ENCODE assay signal across 8 cellular contexts in the genomic region with DNA sequence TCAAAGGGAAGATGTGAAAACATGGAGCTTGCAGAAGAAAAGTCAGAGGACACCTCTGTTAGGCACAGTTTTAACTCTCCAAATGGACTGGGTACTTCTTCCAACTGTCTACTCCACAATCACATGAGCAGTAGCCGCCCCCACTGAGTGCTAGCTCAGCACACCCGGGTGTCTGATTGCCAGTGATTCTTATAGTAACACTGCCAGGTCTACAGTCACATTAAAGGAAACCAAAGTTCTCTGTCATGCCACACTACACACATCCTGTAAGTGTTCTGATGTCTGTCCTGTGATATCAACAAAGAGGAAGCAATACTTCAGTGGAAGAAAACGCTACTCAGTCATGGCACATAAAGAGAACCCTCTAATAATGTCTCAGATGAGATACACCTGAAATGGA. TPM values are rescaled to one million over a fixed set of nuclear protein-coding genes. Genes with fewer than 3 reads are reported as not detected.
A peak's percentile ranks its signal among the peaks of the same experiment; 100 is the strongest.
DNase-seq lines count a peak whose midpoint lies in the region; ATAC-seq and TF ChIP-seq lines count a peak whose summit lies in the region.

TSS of gene HAVCR2 (minus strand) at position 84 of the 400 bp plus-strand sequence. CDS start at position 23, 61 bp downstream.

- intact Hi-C loops in breast epithelium (cut with DNase I; ENCODE audit: low total_unique reads), result no loop called here
- intact Hi-C loops in MCF 10A (cut with micrococcal nuclease), result no loop called here
- intact Hi-C loops in activated CD4-positive, alpha-beta T cell treated with anti-CD3 and anti-CD28 coated beads, Interleukin-2, amount 10 ng/mL, durations not matched to agents 24 days and 14 days (cut with micrococcal nuclease), result loop anchor here (1.0 to 10.0 kb wide), 8 partner anchors 9 to 1326 kb away; partner anchors contain the start of gene ITK
- intact Hi-C loops in ovary (cut with DNase I), result no loop called here

- BruUV-seq in MCF 10A (replicated peaks; lab: Mats Ljungman, UMichigan), result no TSS peak

- H3K4me1 ChIP-seq in breast epithelium (no peaks in the 10 kb centered on the region), ovary (ENCODE audit: insufficient read depth) (no peaks in the 10 kb centered on the region)

- H3K4me3 Mint-ChIP-seq in MCF 10A (ENCODE audit: unreplicated experiment) (no peak within 1 kb of the TSS), nephron progenitor cell (no peak within 1 kb of the TSS)
- H3K4me3 Mint-ChIP-seq in activated CD4-positive, alpha-beta T cell treated with anti-CD3 and anti-CD28 coated beads, Interleukin-2, amount 10 ng/mL, durations not matched to agents 24 days and 14 days, result peak within 1 kb of the TSS; percentile 97

- CTCF ChIA-PET in MCF 10A (lab: Yijun Ruan, JAX), result no interaction called here

- H3K27ac ChIP-seq in breast epithelium (peak within 1 kb of the TSS in 1 of 2 donors; percentile 32), ovary (no peak within 1 kb of the TSS)

- H3K9me3 ChIP-seq in breast epithelium, result no peaks in the 10 kb centered on the region
- no peaks in the 10 kb centered on the region for H3K9me3 ChIP-seq in ovary

- H3K27me3 ChIP-seq in breast epithelium (no peaks in the 10 kb centered on the region), ovary (no peaks in the 10 kb centered on the region)

- H3K4me3 ChIP-seq in breast epithelium (peak within 1 kb of the TSS in 2 of 3 donors; percentile 0 to 31), ovary (no peak within 1 kb of the TSS)

- H3K27me3 Mint-ChIP-seq in MCF 10A (ENCODE audit: insufficient read depth, unreplicated experiment) (no peaks in the 10 kb centered on the region), nephron progenitor cell (ENCODE audit: low read depth, poor library complexity) (peaks cover 3% of the 10 kb centered on the region)
- H3K27me3 Mint-ChIP-seq in activated CD4-positive, alpha-beta T cell treated with anti-CD3 and anti-CD28 coated beads, Interleukin-2, amount 10 ng/mL, durations not matched to agents 24 days and 14 days, result no peaks in the 10 kb centered on the region

- POLR2A ChIA-PET in MCF 10A (lab: Yijun Ruan, JAX), result no interaction called here

- H3K9me3 Mint-ChIP-seq in MCF 10A (ENCODE audit: unreplicated experiment) (no peaks in the 10 kb centered on the region), nephron progenitor cell (no peaks in the 10 kb centered on the region)
- no peaks in the 10 kb centered on the region for H3K9me3 Mint-ChIP-seq in activated CD4-positive, alpha-beta T cell treated with anti-CD3 and anti-CD28 coated beads, Interleukin-2, amount 10 ng/mL, durations not matched to agents 24 days and 14 days

- H3K27ac Mint-ChIP-seq in MCF 10A (ENCODE audit: low read depth, unreplicated experiment) (no peak within 1 kb of the TSS), nephron progenitor cell (no peak within 1 kb of the TSS)
- peak within 1 kb of the TSS; percentile 98 for H3K27ac Mint-ChIP-seq in activated CD4-positive, alpha-beta T cell treated with anti-CD3 and anti-CD28 coated beads, Interleukin-2, amount 10 ng/mL, durations not matched to agents 24 days and 14 days

- TF ChIP-seq POLR2A in breast epithelium (IDR thresholded peaks at IDR 0.05), result no peak
- TF ChIP-seq POLR2A in ovary (IDR thresholded peaks at IDR 0.05), result no peak

- H3K4me1 Mint-ChIP-seq in MCF 10A (ENCODE audit: insufficient read depth, unreplicated experiment) (no peaks in the 10 kb centered on the region), nephron progenitor cell (peaks cover 4% of the 10 kb centered on the region)
- H3K4me1 Mint-ChIP-seq in activated CD4-positive, alpha-beta T cell treated with anti-CD3 and anti-CD28 coated beads, Interleukin-2, amount 10 ng/mL, durations not matched to agents 24 days and 14 days, result peaks cover 58% of the 10 kb centered on the region

- ATAC-seq in HG03439 (IDR thresholded peaks at IDR 0.05; ENCODE audit: unreplicated experiment), result peak; percentile 74

- H3K36me3 Mint-ChIP-seq in MCF 10A (ENCODE audit: insufficient read depth, unreplicated experiment), result no peaks in the 10 kb centered on the region
- peaks cover 31% of the 10 kb centered on the region for H3K36me3 Mint-ChIP-seq in activated CD4-positive, alpha-beta T cell treated with anti-CD3 and anti-CD28 coated beads, Interleukin-2, amount 10 ng/mL, durations not matched to agents 24 days and 14 days (ENCODE audit: low read depth)
- H3K36me3 Mint-ChIP-seq in nephron progenitor cell (ENCODE audit: low read depth), result no peaks in the 10 kb centered on the region

- H3K36me3 ChIP-seq in breast epithelium (no peaks in the 10 kb centered on the region), ovary (no peaks in the 10 kb centered on the region)

- TF ChIP-seq EP300 in ovary (IDR thresholded peaks at IDR 0.05), result no peak

- DNase-seq in breast epithelium (ENCODE audit: low spot score in 2 of 2) (no peak), MCF 10A (ENCODE audit: unreplicated experiment) (no peak), germinal center (ENCODE audit: low spot score) (peak; percentile 77), nephron progenitor cell (no peak), ovary (no peak)
- peak; percentile 90 for DNase-seq in activated CD4-positive, alpha-beta T cell treated with anti-CD3 and anti-CD28 coated beads, Interleukin-2, amount 10 ng/mL, durations not matched to agents 24 days and 14 days
- DNase-seq in stimulated activated CD4-positive, alpha-beta T cell treated with anti-CD3 and anti-CD28 coated beads, Interleukin-1b, Interleukin-23, amount 100 ng/mL, for 48 hours, result peak; percentile 64

- WGBS in ovary, 3 donors, result 72 to 82% (median 82%) methylated on average over 3 of the region's 3 CpGs

- TF ChIP-seq CTCF in breast epithelium (IDR thresholded peaks at IDR 0.05) (no peak), MCF 10A (IDR thresholded peaks at IDR 0.05; ENCODE audit: unreplicated experiment) (no peak), nephron progenitor cell (IDR thresholded peaks at IDR 0.05) (no peak), ovary (IDR thresholded peaks at IDR 0.05) (no peak)

RNA-seq across cellular contexts. Expression of gene HAVCR2, which starts in this region (rescaled TPM):
- total RNA-seq in breast epithelium, result 10 to 100 TPM; 10.8 to 26.6 (median 13.3) TPM
- 0.17 TPM in 1 of 2 replicates, not detected in the other for total RNA-seq in MCF 10A (2022)
- total RNA-seq in activated CD4-positive, alpha-beta T cell treated with anti-CD3 and anti-CD28 coated beads, Interleukin-2, amount 10 ng/mL, durations not matched to agents 24 days and 14 days, result 70.0 and 73.1 TPM in 2 replicates
- 1 to 10 TPM; 1.3 to 8.8 (median 2.9) TPM for total RNA-seq in ovary
- 10 to 100 TPM in 1 of 2 donors, 1 to 10 TPM in 1; 1.6 to 12.0 TPM for polyA plus RNA-seq in ovary

Comparison
In these comparisons a context has a peak if more than half of its experiments do, and no peak if none do; other contexts are left out.
1. DNase-seq: peak in activated CD4-positive, alpha-beta T cell treated with anti-CD3 and anti-CD28 coated beads, Interleukin-2, amount 10 ng/mL, durations not matched to agents 24 days and 14 days (single experiment), germinal center (single experiment) and stimulated activated CD4-positive, alpha-beta T cell treated with anti-CD3 and anti-CD28 coated beads, Interleukin-1b, Interleukin-23, amount 100 ng/mL, for 48 hours (single experiment); none in breast epithelium (0 of 2), MCF 10A (single experiment), nephron progenitor cell (single experiment) and ovary (0 of 5).